In the genomic region with DNA sequence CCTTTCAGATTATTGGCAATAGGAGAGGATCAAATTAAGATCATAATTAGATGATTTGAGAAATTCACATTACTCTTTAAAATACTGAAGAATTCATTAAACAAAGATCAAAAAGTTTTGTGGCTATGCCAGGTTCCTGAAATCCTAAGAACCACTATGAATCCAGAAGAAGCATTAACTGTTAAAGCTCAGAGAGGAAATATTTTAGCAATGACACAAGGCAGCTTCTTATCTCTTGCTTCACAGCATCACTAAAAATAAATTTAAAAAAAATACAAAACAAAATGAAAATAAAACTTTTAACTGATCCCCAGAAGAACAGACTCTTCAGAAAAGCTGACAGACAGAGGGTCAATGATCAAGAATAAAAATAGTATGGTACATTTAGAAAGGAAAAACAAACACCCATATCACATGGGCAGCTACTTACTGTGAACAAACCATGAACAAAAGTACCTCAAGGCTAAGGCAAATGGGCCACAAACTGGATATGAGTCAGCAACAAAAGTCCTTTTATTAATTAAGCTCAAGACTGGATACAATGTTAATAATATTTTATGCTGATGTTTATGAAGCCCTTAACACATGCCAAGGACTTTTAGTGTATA, we compare ENCODE assay signal across 18 cellular contexts. TPM values are rescaled to one million over a fixed set of nuclear protein-coding genes. Genes with fewer than 3 reads are reported as not detected.
DNase-seq lines count a peak whose midpoint lies in the region; ATAC-seq, FAIRE-seq and TF ChIP-seq lines count a peak whose summit lies in the region.
"Had no signal": no experiment of that assay in that cellular context is flagged by ENCODE, and none has a peak within 500 bp of the region (broad histone marks: within the 10 kb centered on the region; RNA-seq: fewer than 3 reads in every experiment).

No MANE protein-coding gene starts in this region.

- no peaks in the 10 kb centered on the region for H3K9me3 ChIP-seq in endothelial cell of umbilical vein (replicated peaks; ENCODE audit: control insufficient read depth, insufficient read depth, low read length)
- no peaks in the 10 kb centered on the region for H3K9me3 ChIP-seq in gastrocnemius medialis
- H3K9me3 ChIP-seq: body of pancreas had no signal

- CTCF ChIA-PET in endothelial cell of umbilical vein (lab: Charles Lee): interaction anchor here (0.8 to 3.4 kb wide), 6 partner anchors 8 to 671 kb away, joined by 3 to 14 read pairs (median 5); a partner anchor contains a TSS

- H3K4me1 ChIP-seq in endothelial cell of umbilical vein (ENCODE audit: control insufficient read depth, extremely low read depth, insufficient read depth, low read length) (peaks cover 6% of the 10 kb centered on the region), gastrocnemius medialis (peaks cover 12 to 17% of the 10 kb centered on the region in 2 donors)

- H3K9ac ChIP-seq in endothelial cell of umbilical vein (replicated peaks; ENCODE audit: extremely low read depth, insufficient read depth, low read length): peak overlapping the region; percentile 3

- dilution Hi-C loops in endothelial cell of umbilical vein (cut with MboI; ENCODE audit: extremely low pct_ligation_motif_present, low sequenced_read_pairs): no loop called here

- TF ChIP-seq POLR2A in endothelial cell of umbilical vein (IDR thresholded peaks at IDR 0.05; ENCODE audit: low read depth, low read length): no peak
- no peak for TF ChIP-seq POLR2A in gastrocnemius medialis (IDR thresholded peaks at IDR 0.05)

- intact Hi-C loops in endothelial cell of umbilical vein (cut with micrococcal nuclease): no loop called here
- intact Hi-C loops in gastrocnemius medialis (cut with DNase I; ENCODE audit: low total_unique reads): no loop called here

- in situ Hi-C loops in gastrocnemius medialis (cut with MboI; ENCODE audit: low sequenced_read_pairs in 4 of 4): no loop called here

- ATAC-seq in gastrocnemius medialis (peak in 1 of 2 donors; percentile 56), GM18858 (IDR thresholded peaks at IDR 0.05; ENCODE audit: unreplicated experiment) (no peak)
- ATAC-seq: body of pancreas; CD8-positive, alpha-beta T cell; K562; stimulated activated memory B cell treated with anti-CD40 and anti-IgM and Interleukin-4, amounts not matched to agents 10 μg/mL and 1 μg/mL and 100 μg/mL, for 72 hours had no signal

- TF ChIP-seq CTCF in endothelial cell of umbilical vein (IDR thresholded peaks at IDR 0.05; ENCODE audit: extremely low read depth in 1 of 2, insufficient read depth in 1 of 2, low read depth in 1 of 2, low read length in 2 of 2) (no peak), gastrocnemius medialis (IDR thresholded peaks at IDR 0.05 in 4 of 5, conservative IDR thresholded peaks at IDR 0.05 in 1 of 5) (no peak)

- no TSS peak for BruUV-seq in endothelial cell of umbilical vein (replicated peaks; lab: Mats Ljungman, UMichigan)

- no peak overlapping the region for H2AFZ ChIP-seq in endothelial cell of umbilical vein (ENCODE audit: low read depth, low read length)

- POLR2A ChIA-PET in endothelial cell of umbilical vein (lab: Charles Lee): no interaction called here

- DNase-seq in NCI-H2081 (lab: John Stamatoyannopoulos, UW): peak; percentile 10 to 54
- DNase-seq in NCI-H2081 treated with DMSO at 0.1 percent for 48 hours (lab: John Stamatoyannopoulos, UW): no peak
- DNase-seq in NCI-H69 (lab: John Stamatoyannopoulos, UW): peak; percentile 53
- DNase-seq in endothelial cell of umbilical vein (ENCODE audit: low read depth, low spot score): peak; percentile 44
- no peak for DNase-seq in gastrocnemius medialis
- no peak for DNase-seq in DMS53 treated with DMSO at 0.1 percent for 48 hours (lab: John Stamatoyannopoulos, UW; ENCODE audit: unreplicated experiment)
- no peak for DNase-seq in effector CD8-positive, alpha-beta T cell (lab: John Stamatoyannopoulos, UW)
- DNase-seq: activated CD4-positive, CD25-positive, alpha-beta regulatory T cell treated with anti-CD3 and anti-CD28 coated beads, Interleukin-2, amount 50 U/mL, for 72 hours; activated effector memory CD4-positive, alpha-beta T cell treated with Interleukin-2 at 50 U/mL for 16 hours; body of pancreas; CD8-positive, alpha-beta T cell; SHP77 treated with DMSO at 0.1 percent for 48 hours; trophoblast cell had no signal

- no peak for FAIRE-seq in endothelial cell of umbilical vein (lab: Jason Lieb, UNC)
- FAIRE-seq: A204.1, GM12891, K562 had no signal

- H3K9me1 ChIP-seq in endothelial cell of umbilical vein (replicated peaks; ENCODE audit: control insufficient read depth, extremely low read depth, insufficient read depth, low read length): peaks cover 3% of the 10 kb centered on the region

- H4K20me1 ChIP-seq in endothelial cell of umbilical vein (replicated peaks; ENCODE audit: control insufficient read depth, extremely low read depth, insufficient read depth, low read length): no peaks in the 10 kb centered on the region

- H3K36me3 ChIP-seq in endothelial cell of umbilical vein (ENCODE audit: control insufficient read depth in 2 of 2, extremely low read depth in 1 of 2, insufficient read depth in 2 of 2, low read length in 2 of 2): peaks cover 0 to 2% of the 10 kb centered on the region in 2 experiments
- H3K36me3 ChIP-seq in gastrocnemius medialis: peaks cover 0 to 6% of the 10 kb centered on the region in 2 donors

- no peak overlapping the region for H3K4me2 ChIP-seq in endothelial cell of umbilical vein (ENCODE audit: insufficient read depth, low read length)

- H3K79me2 ChIP-seq in endothelial cell of umbilical vein (ENCODE audit: control insufficient read depth, insufficient read depth, low read length): no peaks in the 10 kb centered on the region

- H3K27me3 ChIP-seq in endothelial cell of umbilical vein (ENCODE audit: control insufficient read depth in 2 of 2, insufficient read depth in 2 of 2, low read length in 2 of 2) (no peaks in the 10 kb centered on the region), gastrocnemius medialis (no peaks in the 10 kb centered on the region)
- H3K27me3 ChIP-seq: body of pancreas had no signal

- no peak overlapping the region for H3K4me3 ChIP-seq in endothelial cell of umbilical vein (replicated peaks in 1 of 3; ENCODE audit: insufficient read depth in 1 of 3, low read depth in 1 of 3, low read length in 3 of 3)
- no peak overlapping the region for H3K4me3 ChIP-seq in gastrocnemius medialis
- H3K4me3 ChIP-seq: body of pancreas, K562 had no signal

- H3K27ac ChIP-seq in endothelial cell of umbilical vein (ENCODE audit: insufficient read depth, low read depth, low read length): no peak overlapping the region
- H3K27ac ChIP-seq in gastrocnemius medialis: peak overlapping the region; percentile 40 to 64 (median 52)

TF ChIP-seq in endothelial cell of umbilical vein, 7 proteins besides CTCF, POLR2A, EP300 and RAD21:
- TF ChIP-seq GATA2 (IDR thresholded peaks at IDR 0.05; ENCODE audit: insufficient read depth, insufficient read length, low read depth, low read length) (no peak), EZH2 (IDR thresholded peaks at IDR 0.05; ENCODE audit: borderline replicate concordance, low read depth, low read length, severe bottlenecking) (no peak), MYC (IDR thresholded peaks at IDR 0.05; ENCODE audit: low read depth, low read length) (no peak), FOS (IDR thresholded peaks at IDR 0.05; ENCODE audit: borderline replicate concordance, insufficient read depth, low read length) (peak; percentile 20)

RNA-seq across cellular contexts. Expression of a gene that starts 19.6 kb away (rescaled TPM):
- total RNA-seq in endothelial cell of umbilical vein (36.4 and 38.3 TPM in 2 replicates), gastrocnemius medialis (10 to 100 TPM; 28.6 to 36.1 (median 32.2) TPM)
- 9.4 and 12.7 TPM in 2 replicates for polyA plus RNA-seq in endothelial cell of umbilical vein
- 19.3 and 20.3 TPM in 2 replicates for polyA plus RNA-seq in endothelial cell of umbilical vein (2011; cell fraction: cytosol; rRNA removed)
- polyA plus RNA-seq in endothelial cell of umbilical vein (2011; cell fraction: nucleus; rRNA removed): 20.0 and 21.9 TPM in 2 replicates
- 38.2 and 43.6 TPM in 2 replicates for polyA plus RNA-seq in endothelial cell of umbilical vein (2012)
- 26.8 and 32.1 TPM in 2 replicates for polyA minus RNA-seq in endothelial cell of umbilical vein
- polyA minus RNA-seq in endothelial cell of umbilical vein (2011; cell fraction: cytosol; rRNA and poly(A)+ RNA removed): 20.4 TPM
- 23.5 and 23.9 TPM in 2 replicates for polyA minus RNA-seq in endothelial cell of umbilical vein (2011; cell fraction: nucleus; rRNA and poly(A)+ RNA removed)

RNA-seq across cellular contexts. Expression of a gene that starts 51.5 kb away (rescaled TPM):
- total RNA-seq in endothelial cell of umbilical vein (11.9 and 13.3 TPM in 2 replicates), gastrocnemius medialis (10 to 100 TPM in 3 of 4 donors, 1 to 10 TPM in 1; 9.4 to 11.0 (median 10.3) TPM)
- polyA plus RNA-seq in endothelial cell of umbilical vein: 11.5 and 12.2 TPM in 2 replicates
- polyA plus RNA-seq in endothelial cell of umbilical vein (2011; cell fraction: cytosol; rRNA removed): 10.3 and 11.8 TPM in 2 replicates
- polyA plus RNA-seq in endothelial cell of umbilical vein (2011; cell fraction: nucleus; rRNA removed): 27.8 and 29.7 TPM in 2 replicates
- polyA plus RNA-seq in endothelial cell of umbilical vein (2012): 9.8 and 12.7 TPM in 2 replicates
- 19.1 and 22.7 TPM in 2 replicates for polyA minus RNA-seq in endothelial cell of umbilical vein
- 6.0 TPM for polyA minus RNA-seq in endothelial cell of umbilical vein (2011; cell fraction: cytosol; rRNA and poly(A)+ RNA removed)
- 12.6 and 13.2 TPM in 2 replicates for polyA minus RNA-seq in endothelial cell of umbilical vein (2011; cell fraction: nucleus; rRNA and poly(A)+ RNA removed)

Comparison
In these comparisons a context has a peak if more than half of its experiments do, and no peak if none do; other contexts are left out.
1. DNase-seq: peak in NCI-H2081 (2 of 2), NCI-H69 (single experiment) and endothelial cell of umbilical vein (single experiment); none in NCI-H2081 treated with DMSO at 0.1 percent for 48 hours (single experiment), gastrocnemius medialis (0 of 2), DMS53 treated with DMSO at 0.1 percent for 48 hours (single experiment) and effector CD8-positive, alpha-beta T cell (single experiment).